17 cellular contexts compared by ENCODE assay signal in genomic region chr1:12342261-12343003, GRCh38.
A peak's percentile ranks its signal among the peaks of the same experiment; 100 is the strongest.
DNase-seq lines count a peak whose midpoint lies in the region; ATAC-seq and TF ChIP-seq lines count a peak whose summit lies in the region.
"Had no signal": no experiment of that assay in that cellular context is flagged by ENCODE, and none has a peak within 500 bp of the region (broad histone marks: within the 10 kb centered on the region; RNA-seq: fewer than 3 reads in every experiment).

No MANE protein-coding gene starts in this region.

- H3K9me3 Mint-ChIP-seq in chondrocyte (ENCODE audit: low read depth): no peaks in the 10 kb centered on the region
- no peaks in the 10 kb centered on the region for H3K9me3 Mint-ChIP-seq in memory B cell
- H3K9me3 Mint-ChIP-seq in activated T-cell treated with anti-CD3 and anti-CD28 coated beads, Interleukin-2, amount 50 U/mL, for 24 hours: no peaks in the 10 kb centered on the region
- H3K9me3 Mint-ChIP-seq: activated T-cell treated with anti-CD3 and anti-CD28 coated beads, Interleukin-2, amount 50 U/mL, for 4 hours had no signal

- in situ Hi-C loops in mammary epithelial cell (cut with MboI; ENCODE audit: low sequenced_read_pairs in 2 of 2): no loop called here

- peak overlapping the region; percentile 62 for H3K4me3 Mint-ChIP-seq in chondrocyte (ENCODE audit: unreplicated experiment)
- H3K4me3 Mint-ChIP-seq in memory B cell: no peak overlapping the region
- no peak overlapping the region for H3K4me3 Mint-ChIP-seq in activated T-cell treated with anti-CD3 and anti-CD28 coated beads, Interleukin-2, amount 50 U/mL, for 24 hours
- H3K4me3 Mint-ChIP-seq: activated T-cell treated with anti-CD3 and anti-CD28 coated beads, Interleukin-2, amount 50 U/mL, for 4 hours had no signal

- no peaks in the 10 kb centered on the region for H4K20me1 ChIP-seq in mammary epithelial cell (ENCODE audit: insufficient read depth, low read length)

- dilution Hi-C loops in mammary epithelial cell (cut with HindIII; ENCODE audit: low sequenced_read_pairs): no loop called here

- H3K27ac Mint-ChIP-seq in chondrocyte (ENCODE audit: unreplicated experiment): peak overlapping the region; percentile 81
- peak overlapping the region; percentile 70 for H3K27ac Mint-ChIP-seq in memory B cell
- H3K27ac Mint-ChIP-seq in activated T-cell treated with anti-CD3 and anti-CD28 coated beads, Interleukin-2, amount 50 U/mL, for 24 hours: no peak overlapping the region

- WGBS in mammary epithelial cell (ENCODE audit: low coverage, missing lambda C conversion rate): 74% methylated on average over 10 of the region's 10 CpGs

- intact Hi-C loops in mammary epithelial cell (cut with micrococcal nuclease): no loop called here

- H3K27me3 ChIP-seq in mammary epithelial cell (ENCODE audit: insufficient read depth, low read length): no peaks in the 10 kb centered on the region
- H3K27me3 ChIP-seq: sigmoid colon had no signal

- no peak overlapping the region for H2AFZ ChIP-seq in mammary epithelial cell (ENCODE audit: low read depth, low read length)

- no peak overlapping the region for H3K9ac ChIP-seq in mammary epithelial cell (ENCODE audit: insufficient read depth, low read length)
- H3K9ac ChIP-seq: SK-N-SH had no signal

- H3K4me1 Mint-ChIP-seq in chondrocyte (ENCODE audit: low read depth): peaks cover 64% of the 10 kb centered on the region
- H3K4me1 Mint-ChIP-seq in memory B cell: peaks cover 30% of the 10 kb centered on the region
- H3K4me1 Mint-ChIP-seq in activated T-cell treated with anti-CD3 and anti-CD28 coated beads, Interleukin-2, amount 50 U/mL, for 24 hours (ENCODE audit: low read depth): peaks cover 68% of the 10 kb centered on the region

- BruUV-seq in mammary epithelial cell (replicated peaks; lab: Mats Ljungman, UMichigan): no TSS peak

- H3K4me3 ChIP-seq in mammary epithelial cell (replicated peaks in 1 of 3; ENCODE audit: insufficient read depth in 1 of 3, low read depth in 2 of 3, low read length in 3 of 3): no peak overlapping the region
- H3K4me3 ChIP-seq: K562, sigmoid colon, thoracic aorta had no signal

- no peaks in the 10 kb centered on the region for H3K79me2 ChIP-seq in mammary epithelial cell (ENCODE audit: insufficient read depth, low read length)

- peaks cover 8% of the 10 kb centered on the region for H3K36me3 ChIP-seq in mammary epithelial cell (ENCODE audit: insufficient read depth, low read length)

- no peak overlapping the region for H3K4me2 ChIP-seq in mammary epithelial cell (ENCODE audit: insufficient read depth, low read depth, low read length)
- H3K4me2 ChIP-seq: SK-N-SH had no signal

- H3K27ac ChIP-seq in temporal lobe (ENCODE audit: low read depth, low read length): peak overlapping the region; percentile 10
- no peak overlapping the region for H3K27ac ChIP-seq in mammary epithelial cell (ENCODE audit: insufficient read depth, low read depth, low read length)
- H3K27ac ChIP-seq: 22Rv1 had no signal

- H3K36me3 Mint-ChIP-seq in chondrocyte (ENCODE audit: low read depth): peaks cover 24% of the 10 kb centered on the region
- peaks cover 17% of the 10 kb centered on the region for H3K36me3 Mint-ChIP-seq in memory B cell
- peaks cover 65% of the 10 kb centered on the region for H3K36me3 Mint-ChIP-seq in activated T-cell treated with anti-CD3 and anti-CD28 coated beads, Interleukin-2, amount 50 U/mL, for 24 hours (ENCODE audit: low read depth)

- DNase-seq in NCI-H2107 treated with DMSO at 0.1 percent for 48 hours (lab: John Stamatoyannopoulos, UW; ENCODE audit: unreplicated experiment): peak; percentile 62
- no peak for DNase-seq in NCI-H2107 (lab: John Stamatoyannopoulos, UW)
- no peak for DNase-seq in chondrocyte (ENCODE audit: low spot score)
- no peak for DNase-seq in memory B cell (ENCODE audit: low spot score in 2 of 2)
- DNase-seq in mammary epithelial cell: no peak
- no peak for DNase-seq in activated T-cell treated with anti-CD3 and anti-CD28 coated beads, Interleukin-2, amount 50 U/mL, for 24 hours
- DNase-seq: activated T-cell treated with anti-CD3 and anti-CD28 coated beads, Interleukin-2, amount 50 U/mL, for 4 hours; COR-L47; NCI-H187; NK-92 treated with Interleukin-12 subunit alpha and Interleukin-12 subunit beta, amount 100 ng/mL, for 24 hours; sigmoid colon; SK-N-SH had no signal

- H3K9me3 ChIP-seq in mammary epithelial cell (replicated peaks; ENCODE audit: insufficient read depth, low read length): no peaks in the 10 kb centered on the region
- H3K9me3 ChIP-seq: sigmoid colon, SK-N-SH, thoracic aorta had no signal

- CTCF ChIA-PET in mammary epithelial cell (lab: Charles Lee; ENCODE audit: low non-redundant PET): no interaction called here

- TF ChIP-seq CTCF in chondrocyte (IDR thresholded peaks at IDR 0.05) (no peak), mammary epithelial cell (conservative IDR thresholded peaks at IDR 0.05 in 1 of 2, IDR thresholded peaks at IDR 0.05 in 1 of 2; ENCODE audit: extremely low read depth in 1 of 2, insufficient read depth in 1 of 2, low read depth in 1 of 2, low read length in 2 of 2) (no peak)

- ATAC-seq in memory B cell (ENCODE audit: low read depth): no peak
- no peak for ATAC-seq in GM19328 (IDR thresholded peaks at IDR 0.05; ENCODE audit: unreplicated experiment)
- ATAC-seq: activated T-cell treated with anti-CD3 and anti-CD28 coated beads, Interleukin-2, amount 50 U/mL, for 4 hours; K562 had no signal

- H3K27me3 Mint-ChIP-seq in chondrocyte (ENCODE audit: low read depth) (no peaks in the 10 kb centered on the region), memory B cell (no peaks in the 10 kb centered on the region)
- no peaks in the 10 kb centered on the region for H3K27me3 Mint-ChIP-seq in activated T-cell treated with anti-CD3 and anti-CD28 coated beads, Interleukin-2, amount 50 U/mL, for 24 hours

- H3K4me1 ChIP-seq in mammary epithelial cell (ENCODE audit: insufficient read depth, low read length): no peaks in the 10 kb centered on the region
